In the genomic region with DNA sequence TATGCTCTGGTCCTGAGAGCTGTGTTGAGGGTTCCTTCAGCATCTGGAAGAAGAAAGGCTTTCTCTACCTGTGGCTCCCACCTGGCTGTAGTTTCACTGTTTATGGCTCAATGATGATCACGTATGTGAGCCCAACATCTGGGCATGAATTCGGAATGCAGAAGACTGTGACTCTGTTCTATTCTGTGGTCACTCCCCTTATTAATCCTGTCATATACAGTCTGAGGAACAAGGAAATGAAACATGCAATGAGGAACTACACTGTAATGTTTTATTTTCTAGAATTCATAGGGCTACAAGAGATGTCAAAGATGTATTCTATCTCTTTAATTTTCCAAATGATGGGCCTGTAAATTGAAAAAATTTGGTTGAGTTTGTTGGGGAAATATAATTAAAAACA, we compare ENCODE assay signal across 17 cellular contexts. TPM values are rescaled to one million over a fixed set of nuclear protein-coding genes. Genes with fewer than 3 reads are reported as not detected.
DNase-seq lines count a peak whose midpoint lies in the region; ATAC-seq and TF ChIP-seq lines count a peak whose summit lies in the region.
"Had no signal": no experiment of that assay in that cellular context is flagged by ENCODE, and none has a peak within 500 bp of the region (broad histone marks: within the 10 kb centered on the region; RNA-seq: fewer than 3 reads in every experiment).

No MANE protein-coding gene starts in this region.

- peaks cover 65% of the 10 kb centered on the region for H3K36me3 Mint-ChIP-seq in WTC11

- H3K27ac Mint-ChIP-seq in WTC11, result no peak overlapping the region

- H3K27me3 Mint-ChIP-seq in WTC11 (ENCODE audit: low read depth), result peaks cover 7% of the 10 kb centered on the region

- H4K20me1 ChIP-seq in OCI-LY3 (ENCODE audit: insufficient read depth, low read length), result no peaks in the 10 kb centered on the region

- CTCF ChIA-PET in WTC11 (lab: Charles Lee), result no interaction called here

- no peak overlapping the region for H2AFZ ChIP-seq in OCI-LY3 (ENCODE audit: low read depth, low read length)
- H2AFZ ChIP-seq: GM23248 had no signal

- DNase-seq in Right ventricle myocardium superior (no peak), left ventricle myocardium inferior (no peak), sciatic nerve (ENCODE audit: low spot score) (no peak), WTC11 (ENCODE audit: low spot score) (no peak)
- DNase-seq: Calu3, GM23248, NCI-H1417 treated with DMSO at 0.1 percent for 48 hours, NCI-H2029 treated with DMSO at 0.1 percent for 48 hours, NCI-H510A treated with DMSO at 0.1 percent for 48 hours had no signal

- POLR2A ChIA-PET in WTC11 (lab: Charles Lee), result no interaction called here

- no peak overlapping the region for H3K4me3 Mint-ChIP-seq in WTC11

- H3K27me3 ChIP-seq in left ventricle myocardium inferior (ENCODE audit: low read depth), result peaks cover 4% of the 10 kb centered on the region
- no peaks in the 10 kb centered on the region for H3K27me3 ChIP-seq in OCI-LY3 (ENCODE audit: low read depth, low read length)
- no peaks in the 10 kb centered on the region for H3K27me3 ChIP-seq in gastroesophageal sphincter

- ATAC-seq in Right ventricle myocardium superior (ENCODE audit: poor library complexity) (peak; percentile 75), gastroesophageal sphincter (peak; percentile 70), sciatic nerve (peak; percentile 81), HG03439 (IDR thresholded peaks at IDR 0.05; ENCODE audit: unreplicated experiment) (no peak), HG03565 (IDR thresholded peaks at IDR 0.05; ENCODE audit: unreplicated experiment) (no peak), WTC11 (no peak)
- ATAC-seq: HCT116 had no signal

- no peaks in the 10 kb centered on the region for H3K4me1 Mint-ChIP-seq in WTC11

- no peak for TF ChIP-seq EP300 in gastroesophageal sphincter (IDR thresholded peaks at IDR 0.05)

- no peak overlapping the region for H3K4me3 ChIP-seq in left ventricle myocardium inferior
- H3K4me3 ChIP-seq in OCI-LY3 (ENCODE audit: low read length), result peak overlapping the region; percentile 6; the same call in 1 of the 2 replicates
- no peak overlapping the region for H3K4me3 ChIP-seq in gastroesophageal sphincter
- H3K4me3 ChIP-seq: GM23248, SK-N-MC had no signal

- H3K9me3 ChIP-seq in left ventricle myocardium inferior (replicated peaks), result no peaks in the 10 kb centered on the region
- no peaks in the 10 kb centered on the region for H3K9me3 ChIP-seq in OCI-LY3 (ENCODE audit: insufficient read depth, low read length)
- no peaks in the 10 kb centered on the region for H3K9me3 ChIP-seq in gastroesophageal sphincter

- H3K4me2 ChIP-seq in OCI-LY3 (ENCODE audit: low read length), result peak overlapping the region; percentile 40

- H3K9me3 Mint-ChIP-seq in WTC11, result peaks cover 94% of the 10 kb centered on the region

- H3K36me3 ChIP-seq in left ventricle myocardium inferior, result no peaks in the 10 kb centered on the region
- no peaks in the 10 kb centered on the region for H3K36me3 ChIP-seq in OCI-LY3 (replicated peaks; ENCODE audit: low read depth, low read length)
- no peaks in the 10 kb centered on the region for H3K36me3 ChIP-seq in gastroesophageal sphincter

- H3K4me1 ChIP-seq in left ventricle myocardium inferior, result no peaks in the 10 kb centered on the region
- H3K4me1 ChIP-seq in OCI-LY3 (ENCODE audit: low read length), result peaks cover 20% of the 10 kb centered on the region
- no peaks in the 10 kb centered on the region for H3K4me1 ChIP-seq in gastroesophageal sphincter

- H3K79me2 ChIP-seq in OCI-LY3 (ENCODE audit: low read length), result no peaks in the 10 kb centered on the region

- intact Hi-C loops in Right ventricle myocardium superior (cut with DNase I), result no loop called here
- intact Hi-C loops in left ventricle myocardium inferior (cut with micrococcal nuclease), result no loop called here
- intact Hi-C loops in sciatic nerve (cut with DNase I), result no loop called here

- 44 to 70% methylated on average over 2 of the region's 2 CpGs for WGBS in gastroesophageal sphincter (ENCODE audit: low coverage in 1 of 2), 2 donors

- TF ChIP-seq POLR2A in gastroesophageal sphincter (IDR thresholded peaks at IDR 0.05), result no peak

- H3K9ac ChIP-seq in OCI-LY3 (ENCODE audit: low read length), result no peak overlapping the region
- H3K9ac ChIP-seq: GM23248 had no signal

- TF ChIP-seq CTCF in left ventricle myocardium inferior (IDR thresholded peaks at IDR 0.05; ENCODE audit: borderline replicate concordance), result no peak
- TF ChIP-seq CTCF in OCI-LY3 (IDR thresholded peaks at IDR 0.05; ENCODE audit: low read depth, low read length), result no peak
- TF ChIP-seq CTCF in gastroesophageal sphincter (IDR thresholded peaks at IDR 0.05), result no peak
- no peak for TF ChIP-seq CTCF in WTC11 (IDR thresholded peaks at IDR 0.05)

- H3K27ac ChIP-seq in left ventricle myocardium inferior (replicated peaks) (no peak overlapping the region), OCI-LY3 (ENCODE audit: low read length) (no peak overlapping the region), gastroesophageal sphincter (no peak overlapping the region)
- H3K27ac ChIP-seq: C4-2B, GM23248, RWPE1, SK-N-MC had no signal

TF ChIP-seq in WTC11, 78 proteins besides CTCF, POLR2A, EP300 and RAD21 (continues in another document):
- TF ChIP-seq ZBTB21 (CRISPR knock-in tag; IDR thresholded peaks at IDR 0.05; ENCODE audit: borderline replicate concordance) (no peak), NFYB (CRISPR knock-in tag; conservative IDR thresholded peaks at IDR 0.05; ENCODE audit: low read depth) (no peak), ZNF532 (CRISPR knock-in tag; IDR thresholded peaks at IDR 0.05; ENCODE audit: borderline replicate concordance) (no peak)
- TF ChIP-seq, protein P1, sequence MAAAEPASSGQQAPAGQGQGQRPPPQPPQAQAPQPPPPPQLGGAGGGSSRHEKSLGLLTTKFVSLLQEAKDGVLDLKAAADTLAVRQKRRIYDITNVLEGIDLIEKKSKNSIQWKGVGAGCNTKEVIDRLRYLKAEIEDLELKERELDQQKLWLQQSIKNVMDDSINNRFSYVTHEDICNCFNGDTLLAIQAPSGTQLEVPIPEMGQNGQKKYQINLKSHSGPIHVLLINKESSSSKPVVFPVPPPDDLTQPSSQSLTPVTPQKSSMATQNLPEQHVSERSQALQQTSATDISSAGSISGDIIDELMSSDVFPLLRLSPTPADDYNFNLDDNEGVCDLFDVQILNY (CRISPR knock-in tag; IDR thresholded peaks at IDR 0.05), result no peak

RNA-seq across cellular contexts. Expression of gene OR11G2, which starts 10.8 kb away (rescaled TPM):
- not detected for total RNA-seq in Right ventricle myocardium superior
- total RNA-seq in left ventricle myocardium inferior, result not detected
- not detected for total RNA-seq in gastroesophageal sphincter
- not detected for total RNA-seq in sciatic nerve
- total RNA-seq in WTC11 (2021), result not detected in 3 replicates
- total RNA-seq: Calu3, GM23248 had no signal

RNA-seq across cellular contexts. Expression of gene OR4N5, which starts 41.3 kb away (rescaled TPM):
- total RNA-seq in Right ventricle myocardium superior (not detected), left ventricle myocardium inferior (not detected), gastroesophageal sphincter (not detected), sciatic nerve (not detected), WTC11 (2021) (not detected in 3 replicates)
- total RNA-seq: Calu3, GM23248 had no signal

RNA-seq across cellular contexts. Expression of gene OR11H6, which starts 43.6 kb away (rescaled TPM):
- total RNA-seq in Right ventricle myocardium superior, result not detected
- not detected for total RNA-seq in left ventricle myocardium inferior
- total RNA-seq in gastroesophageal sphincter, result not detected
- not detected for total RNA-seq in sciatic nerve
- not detected in 3 replicates for total RNA-seq in WTC11 (2021)
- total RNA-seq: Calu3, GM23248 had no signal

RNA-seq across cellular contexts. Expression of gene OR11H7, which starts 48.9 kb away (rescaled TPM):
- total RNA-seq in Right ventricle myocardium superior (not detected), left ventricle myocardium inferior (not detected), gastroesophageal sphincter (under 1 TPM in 1 of 4 donors, not detected in 3; 0.50 TPM), sciatic nerve (not detected), WTC11 (2021) (not detected in 3 replicates)
- total RNA-seq: Calu3, GM23248 had no signal

RNA-seq across cellular contexts. Expression of gene OR11H4, which starts 59.2 kb away (rescaled TPM):
- total RNA-seq in Right ventricle myocardium superior (not detected), left ventricle myocardium inferior (not detected), gastroesophageal sphincter (not detected), sciatic nerve (not detected), WTC11 (2021) (not detected in 3 replicates)
- total RNA-seq: Calu3, GM23248 had no signal

Comparison
In these comparisons a context has a peak if more than half of its experiments do, and no peak if none do; other contexts are left out.
1. ATAC-seq: peak in Right ventricle myocardium superior (single experiment), gastroesophageal sphincter (single experiment) and sciatic nerve (single experiment); none in HG03439 (single experiment), HG03565 (single experiment) and WTC11 (single experiment).